1 cellular context compared by ENCODE assay signal in the genomic region with DNA sequence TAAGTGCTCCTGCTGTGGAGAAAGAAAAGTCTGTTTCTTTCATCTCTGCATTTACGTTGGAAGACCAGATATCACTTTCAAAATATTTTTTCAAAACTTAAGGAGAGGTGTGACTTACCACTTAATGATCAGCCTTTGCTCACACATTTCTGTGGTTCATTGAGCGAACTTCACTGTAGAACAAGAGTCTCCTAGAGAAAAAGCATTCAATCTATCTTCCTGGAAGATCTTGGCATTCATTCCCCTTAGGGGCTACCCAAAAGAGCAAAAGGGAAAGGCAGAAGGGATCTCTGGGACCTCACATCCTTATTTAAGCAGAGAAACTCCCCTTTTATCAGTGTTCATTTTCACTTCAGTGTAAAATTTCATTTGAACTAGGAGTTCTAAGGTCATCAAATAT.
TF ChIP-seq lines count a peak whose summit lies in the region.

No MANE protein-coding gene starts in this region.

TF ChIP-seq in A549, 52 proteins besides CTCF, POLR2A, EP300 and RAD21 (continued from another document):
- TF ChIP-seq, protein P1, sequence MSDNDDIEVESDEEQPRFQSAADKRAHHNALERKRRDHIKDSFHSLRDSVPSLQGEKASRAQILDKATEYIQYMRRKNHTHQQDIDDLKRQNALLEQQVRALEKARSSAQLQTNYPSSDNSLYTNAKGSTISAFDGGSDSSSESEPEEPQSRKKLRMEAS (IDR thresholded peaks at IDR 0.05) = no peak
TF ChIP-seq in A549: peak in this region for 0.
